In genomic region chr19:2325261-2326046, GRCh38 we compare ENCODE assay signal across 14 cellular contexts. TPM values are rescaled to one million over a fixed set of nuclear protein-coding genes. Genes with fewer than 3 reads are reported as not detected.
DNase-seq lines count a peak whose midpoint lies in the region; ATAC-seq and TF ChIP-seq lines count a peak whose summit lies in the region.
"Had no signal": no experiment of that assay in that cellular context is flagged by ENCODE, and none has a peak within 500 bp of the region (broad histone marks: within the 10 kb centered on the region; RNA-seq: fewer than 3 reads in every experiment).

No MANE protein-coding gene starts in this region.

- H3K4me1 ChIP-seq in endodermal cell (ENCODE audit: control insufficient read depth, insufficient read depth, low read length): peaks cover 3% of the 10 kb centered on the region
- peaks cover 22 to 76% (median 57%) of the 10 kb centered on the region in 6 donors for H3K4me1 ChIP-seq in spleen

- no peak overlapping the region for H2AFZ ChIP-seq in SU-DHL-6 (ENCODE audit: low read depth, low read length, severe bottlenecking)

- H3K27ac Mint-ChIP-seq in activated CD4-positive, alpha-beta T cell treated with anti-CD3 and anti-CD28 coated beads, Interleukin-2, amount 10 ng/mL, durations not matched to agents 7 days and 5 days: peak overlapping the region; percentile 68
- H3K27ac Mint-ChIP-seq in endodermal cell: peak overlapping the region; percentile 82

- H3K27ac ChIP-seq in SU-DHL-6 (ENCODE audit: low read depth, low read length) (peak overlapping the region; percentile 29; the same call in 1 of the 2 replicates), endodermal cell (ENCODE audit: low read depth, low read length) (peak overlapping the region; percentile 83), spleen (peak overlapping the region in 5 of 8 donors; percentile 48 to 86 (median 67))
- H3K27ac ChIP-seq: neutrophil had no signal

- no peaks in the 10 kb centered on the region for H3K9me2 ChIP-seq in SU-DHL-6 (replicated peaks; ENCODE audit: insufficient read depth, low read length)

- TF ChIP-seq POLR2A in spleen (IDR thresholded peaks at IDR 0.05): no peak

- no peak for DNase-seq in activated CD4-positive, alpha-beta T cell treated with anti-CD3 and anti-CD28 coated beads, Interleukin-2, amount 10 ng/mL, durations not matched to agents 7 days and 5 days
- DNase-seq in activated CD4-positive, alpha-beta T cell treated with anti-CD3 and anti-CD28 coated beads for 48 hours: no peak
- no peak for DNase-seq in endodermal cell
- peak; percentile 86 for DNase-seq in spleen
- no peak for DNase-seq in COLO668 (lab: John Stamatoyannopoulos, UW; ENCODE audit: unreplicated experiment)
- no peak for DNase-seq in DMS79 treated with DMSO at 0.1 percent for 48 hours (lab: John Stamatoyannopoulos, UW)
- DNase-seq: DMS 273 treated with DMSO at 0.1 percent for 48 hours, KBM-7, NCI-H526 had no signal

- CTCF ChIA-PET in activated CD4-positive, alpha-beta T cell treated with anti-CD3 and anti-CD28 coated beads, Interleukin-2, amount 10 ng/mL, durations not matched to agents 7 days and 5 days (lab: Charles Lee): interaction anchor here (0.7 to 1.2 kb wide), 2 partner anchors 13 to 316 kb away, joined by 3 to 4 read pairs; no protein-coding TSS in a partner anchor

- POLR2A ChIA-PET in activated CD4-positive, alpha-beta T cell treated with anti-CD3 and anti-CD28 coated beads, Interleukin-2, amount 10 ng/mL, durations not matched to agents 7 days and 5 days (lab: Charles Lee): no interaction called here

- no peaks in the 10 kb centered on the region for H4K20me1 ChIP-seq in SU-DHL-6 (ENCODE audit: low read depth, low read length)

- H3K9me3 ChIP-seq in SU-DHL-6 (ENCODE audit: insufficient read depth, low read length) (no peaks in the 10 kb centered on the region), endodermal cell (ENCODE audit: control insufficient read depth, low read length) (no peaks in the 10 kb centered on the region), spleen (no peaks in the 10 kb centered on the region)
- H3K9me3 ChIP-seq: neutrophil, tibial nerve had no signal

- ATAC-seq in GM21360 (IDR thresholded peaks at IDR 0.05; ENCODE audit: unreplicated experiment): no peak
- ATAC-seq: left lobe of liver had no signal

- no peak overlapping the region for H3K9ac ChIP-seq in SU-DHL-6 (ENCODE audit: low read length)
- H3K9ac ChIP-seq in endodermal cell (ENCODE audit: extremely low read depth, low read length, poor library complexity, severe bottlenecking): no peak overlapping the region

- TF ChIP-seq CTCF in SU-DHL-6 (IDR thresholded peaks at IDR 0.05; ENCODE audit: insufficient read depth, low read length, poor library complexity, severe bottlenecking) (no peak), endodermal cell (conservative IDR thresholded peaks at IDR 0.05) (no peak), spleen (IDR thresholded peaks at IDR 0.05 in 8 of 11, conservative IDR thresholded peaks at IDR 0.05 in 3 of 11) (no peak)

- H3K27me3 ChIP-seq in SU-DHL-6 (ENCODE audit: low read length) (no peaks in the 10 kb centered on the region), endodermal cell (ENCODE audit: control insufficient read depth, insufficient read depth, low read length, poor library complexity, severe bottlenecking) (no peaks in the 10 kb centered on the region), spleen (replicated peaks in 1 of 7) (no peaks in the 10 kb centered on the region)
- H3K27me3 ChIP-seq: neutrophil, tibial nerve had no signal

- peaks cover 40% of the 10 kb centered on the region for H3K4me1 Mint-ChIP-seq in activated CD4-positive, alpha-beta T cell treated with anti-CD3 and anti-CD28 coated beads, Interleukin-2, amount 10 ng/mL, durations not matched to agents 7 days and 5 days
- peaks cover 25% of the 10 kb centered on the region for H3K4me1 Mint-ChIP-seq in endodermal cell

- peaks cover 33% of the 10 kb centered on the region for H3K79me2 ChIP-seq in SU-DHL-6 (ENCODE audit: insufficient read depth, low read length)

- H3K4me2 ChIP-seq in SU-DHL-6 (ENCODE audit: low read depth, low read length, poor library complexity, severe bottlenecking): peak overlapping the region; percentile 23

- peak overlapping the region; percentile 30 for H3K4me3 Mint-ChIP-seq in activated CD4-positive, alpha-beta T cell treated with anti-CD3 and anti-CD28 coated beads, Interleukin-2, amount 10 ng/mL, durations not matched to agents 7 days and 5 days
- H3K4me3 Mint-ChIP-seq in endodermal cell: no peak overlapping the region

- H3K36me3 Mint-ChIP-seq in activated CD4-positive, alpha-beta T cell treated with anti-CD3 and anti-CD28 coated beads, Interleukin-2, amount 10 ng/mL, durations not matched to agents 7 days and 5 days (ENCODE audit: low read depth): peaks cover 26% of the 10 kb centered on the region
- peaks cover 25% of the 10 kb centered on the region for H3K36me3 Mint-ChIP-seq in endodermal cell (ENCODE audit: low read depth)

- no peaks in the 10 kb centered on the region for H3K27me3 Mint-ChIP-seq in activated CD4-positive, alpha-beta T cell treated with anti-CD3 and anti-CD28 coated beads, Interleukin-2, amount 10 ng/mL, durations not matched to agents 7 days and 5 days
- no peaks in the 10 kb centered on the region for H3K27me3 Mint-ChIP-seq in endodermal cell (ENCODE audit: insufficient read depth)

- H3K4me3 ChIP-seq in SU-DHL-6 (ENCODE audit: insufficient read depth, low read length, poor library complexity, severe bottlenecking): no peak overlapping the region
- H3K4me3 ChIP-seq in endodermal cell (ENCODE audit: low read length): no peak overlapping the region
- peak overlapping the region in 2 of 8 donors; percentile 4 to 46 for H3K4me3 ChIP-seq in spleen
- H3K4me3 ChIP-seq: tibial nerve had no signal

- H3K9me3 Mint-ChIP-seq in activated CD4-positive, alpha-beta T cell treated with anti-CD3 and anti-CD28 coated beads, Interleukin-2, amount 10 ng/mL, durations not matched to agents 7 days and 5 days: no peaks in the 10 kb centered on the region
- no peaks in the 10 kb centered on the region for H3K9me3 Mint-ChIP-seq in endodermal cell

- no peaks in the 10 kb centered on the region for H3K36me3 ChIP-seq in SU-DHL-6 (ENCODE audit: low read length)
- H3K36me3 ChIP-seq in endodermal cell (ENCODE audit: control insufficient read depth, insufficient read depth, low read length): peaks cover 20% of the 10 kb centered on the region
- peaks cover 0 to 66% (median 37%) of the 10 kb centered on the region in 6 donors for H3K36me3 ChIP-seq in spleen

- intact Hi-C loops in spleen (cut with DNase I; ENCODE audit: low total_unique reads): no loop called here

- peaks cover 6% of the 10 kb centered on the region; the same call in 1 of the 2 replicates for H3F3A ChIP-seq in SU-DHL-6 (ENCODE audit: insufficient read depth)

- 92 to 93% methylated on average over 17 to 29 of the region's 29 CpGs for WGBS in endodermal cell (ENCODE audit: insufficient coverage in 1 of 2, insufficient read length in 1 of 2), 2 experiments
- 30 to 67% (median 40%) methylated on average over 20 to 29 of the region's 29 CpGs for WGBS in spleen, 5 donors

RNA-seq across cellular contexts. Expression of gene LSM7, which starts 2.9 kb away (rescaled TPM):
- 100 to 1,000 TPM; 105 to 114 TPM for total RNA-seq in activated CD4-positive, alpha-beta T cell treated with anti-CD3 and anti-CD28 coated beads, Interleukin-2, amount 10 ng/mL, durations not matched to agents 7 days and 5 days
- total RNA-seq in endodermal cell (100 to 1,000 TPM; 141 to 149 TPM), spleen (100 to 1,000 TPM in 3 of 7 donors, 10 to 100 TPM in 4; 60.7 to 131 (median 82.8) TPM)
- polyA plus RNA-seq in endodermal cell (2013, experiment 1 of 2): 215 TPM
- polyA plus RNA-seq in endodermal cell (2013, experiment 2 of 2): 206 TPM
- 100 to 1,000 TPM; 435 to 524 (median 459) TPM for polyA plus RNA-seq in spleen

RNA-seq across cellular contexts. Expression of gene SPPL2B, which starts 3.0 kb away (rescaled TPM):
- total RNA-seq in activated CD4-positive, alpha-beta T cell treated with anti-CD3 and anti-CD28 coated beads, Interleukin-2, amount 10 ng/mL, durations not matched to agents 7 days and 5 days: 10 to 100 TPM; 69.9 to 96.6 TPM
- 100 to 1,000 TPM; 115 to 118 TPM for total RNA-seq in endodermal cell
- 88.6 TPM for polyA plus RNA-seq in endodermal cell (2013, experiment 1 of 2)
- polyA plus RNA-seq in endodermal cell (2013, experiment 2 of 2): 73.4 TPM
- total RNA-seq in spleen: 10 to 100 TPM; 69.7 to 96.4 (median 79.3) TPM
- polyA plus RNA-seq in spleen: 100 to 1,000 TPM in 1 of 3 donors, 10 to 100 TPM in 2; 40.5 to 111 (median 72.4) TPM

RNA-seq across cellular contexts. Expression of gene LINGO3, which starts 17.5 kb away (rescaled TPM):
- total RNA-seq in activated CD4-positive, alpha-beta T cell treated with anti-CD3 and anti-CD28 coated beads, Interleukin-2, amount 10 ng/mL, durations not matched to agents 7 days and 5 days: under 1 TPM; 0.35 to 0.44 TPM
- total RNA-seq in endodermal cell (1 to 10 TPM in 1 of 2 donors, under 1 TPM in 1; 0.20 to 1.0 TPM), spleen (1 to 10 TPM in 2 of 7 donors, under 1 TPM in 5; 0.26 to 2.6 (median 0.70) TPM)
- 2.3 TPM for polyA plus RNA-seq in endodermal cell (2013, experiment 1 of 2)
- polyA plus RNA-seq in endodermal cell (2013, experiment 2 of 2): 1.9 TPM
- 1 to 10 TPM in 1 of 3 donors, under 1 TPM in 2; 0.43 to 1.2 (median 0.82) TPM for polyA plus RNA-seq in spleen
- total RNA-seq: left lobe of liver had no signal

RNA-seq across cellular contexts. Expression of gene TMPRSS9, which starts 34.6 kb away (rescaled TPM):
- not detected for total RNA-seq in activated CD4-positive, alpha-beta T cell treated with anti-CD3 and anti-CD28 coated beads, Interleukin-2, amount 10 ng/mL, durations not matched to agents 7 days and 5 days
- total RNA-seq in endodermal cell (1 to 10 TPM in 1 of 2 donors, under 1 TPM in 1; 0.73 to 1.2 TPM), spleen (1 to 10 TPM; 1.3 to 4.0 (median 2.9) TPM)
- 1.2 TPM for polyA plus RNA-seq in endodermal cell (2013, experiment 1 of 2)
- polyA plus RNA-seq in endodermal cell (2013, experiment 2 of 2): 1.2 TPM
- 1 to 10 TPM in 2 of 3 donors, under 1 TPM in 1; 0.70 to 4.3 (median 1.1) TPM for polyA plus RNA-seq in spleen
- total RNA-seq: tibial nerve had no signal

RNA-seq across cellular contexts. Expression of gene PEAK3, which starts 43.5 kb away (rescaled TPM):
- total RNA-seq in activated CD4-positive, alpha-beta T cell treated with anti-CD3 and anti-CD28 coated beads, Interleukin-2, amount 10 ng/mL, durations not matched to agents 7 days and 5 days: under 1 TPM; 0.17 to 0.25 TPM
- total RNA-seq in endodermal cell (not detected), spleen (10 to 100 TPM in 2 of 7 donors, 1 to 10 TPM in 5; 5.7 to 17.4 (median 6.8) TPM)
- not detected for polyA plus RNA-seq in endodermal cell (2013, experiment 1 of 2)
- polyA plus RNA-seq in endodermal cell (2013, experiment 2 of 2): 0.08 TPM
- under 1 TPM; 0.30 to 0.93 (median 0.50) TPM for polyA plus RNA-seq in spleen

Comparison
In these comparisons a context has a peak if more than half of its experiments do, and no peak if none do; other contexts are left out.
1. H3K27ac ChIP-seq: peak in every context shown above with its lines; median percentile 83 in endodermal cell; 67 in spleen; 29 in SU-DHL-6.